ENCODE assay signal across 11 cellular contexts in the genomic region with DNA sequence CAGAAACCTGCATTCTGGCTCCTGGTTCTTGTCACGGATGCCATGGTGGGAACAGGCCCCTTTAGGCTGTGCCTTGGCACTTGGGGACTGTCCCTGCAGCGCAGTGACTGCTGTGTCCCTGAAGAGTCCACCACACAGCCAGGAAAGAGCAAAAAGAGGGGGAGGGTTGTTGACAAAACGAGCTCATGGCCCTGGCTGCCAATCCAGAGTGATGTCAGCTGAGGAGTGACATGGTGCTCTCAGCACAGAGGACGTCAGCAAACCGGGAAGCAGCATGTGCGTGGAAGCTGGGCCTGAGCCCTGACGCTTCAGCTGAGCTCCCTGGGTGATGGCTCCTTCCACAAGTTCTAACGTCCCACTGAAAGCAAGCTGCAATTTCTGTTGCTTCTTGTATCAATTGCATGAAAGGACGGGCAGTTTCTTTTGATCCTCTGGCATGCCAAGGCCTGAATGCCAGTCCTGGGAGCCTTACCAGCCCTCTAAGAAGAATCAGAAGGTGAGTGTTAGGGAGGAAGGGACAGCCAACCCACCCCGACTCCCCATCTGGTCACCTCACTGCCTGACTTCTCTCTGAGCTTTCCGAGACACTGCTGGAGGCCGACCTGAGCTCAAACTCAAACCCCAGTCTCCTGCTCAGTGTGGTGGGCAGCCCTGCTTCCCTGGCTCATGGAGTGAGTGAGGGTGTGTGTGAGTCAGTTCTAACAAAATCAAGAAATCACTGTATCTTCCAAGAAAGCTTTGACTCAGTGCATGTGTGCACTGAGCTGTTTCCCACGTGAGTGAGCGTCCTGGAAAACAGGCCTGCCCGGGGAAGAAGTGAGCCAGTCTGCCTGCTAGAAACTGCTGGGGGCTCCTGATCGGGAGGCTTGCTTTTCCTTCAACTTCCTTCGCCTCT. TPM values are rescaled to one million over a fixed set of nuclear protein-coding genes. Genes with fewer than 3 reads are reported as not detected.
A peak's percentile ranks its signal among the peaks of the same experiment; 100 is the strongest.
DNase-seq lines count a peak whose midpoint lies in the region; ATAC-seq and TF ChIP-seq lines count a peak whose summit lies in the region.
"Had no signal": no experiment of that assay in that cellular context is flagged by ENCODE, and none has a peak within 500 bp of the region (broad histone marks: within the 10 kb centered on the region; RNA-seq: fewer than 3 reads in every experiment).

No MANE protein-coding gene starts in this region.

- DNase-seq in GM04504 (ENCODE audit: low read depth) (peak; percentile 45), RWPE2 (ENCODE audit: low spot score) (no peak), fibroblast of pulmonary artery (ENCODE audit: low read depth) (peak; percentile 31), omental fat pad (ENCODE audit: low spot score) (no peak), LoVo (ENCODE audit: low spot score) (no peak), T-helper 1 cell (no peak)
- no peak for DNase-seq in central memory CD4-positive, alpha-beta T cell
- DNase-seq: activated naive CD8-positive, alpha-beta T cell treated with anti-CD3 and anti-CD28 coated beads, Interleukin-2, amount 10 ng/mL, durations not matched to agents 7 days and 5 days; T-helper 2 cell had no signal

- H3K4me1 ChIP-seq in RWPE2 (ENCODE audit: insufficient read depth, poor library complexity, severe bottlenecking): no peaks in the 10 kb centered on the region

- H3K4me3 ChIP-seq in RWPE2 (ENCODE audit: severe bottlenecking) (no peak overlapping the region), fibroblast of pulmonary artery (replicated peaks; ENCODE audit: low read depth, low read length) (no peak overlapping the region)

- no peaks in the 10 kb centered on the region for H3K36me3 ChIP-seq in RWPE2 (ENCODE audit: low read depth)

- no peaks in the 10 kb centered on the region for H3K27me3 ChIP-seq in RWPE2 (ENCODE audit: insufficient read depth, poor library complexity, severe bottlenecking)

- H3K9me3 ChIP-seq in RWPE2 (ENCODE audit: severe bottlenecking): no peaks in the 10 kb centered on the region

- H3K27ac ChIP-seq in RWPE2 (ENCODE audit: poor library complexity, severe bottlenecking): no peak overlapping the region
- H3K27ac ChIP-seq: KMS-11 had no signal

- no peak for TF ChIP-seq CTCF in RWPE2 (IDR thresholded peaks at IDR 0.05; ENCODE audit: poor library complexity, severe bottlenecking)
- TF ChIP-seq CTCF in fibroblast of pulmonary artery (IDR thresholded peaks at IDR 0.05; ENCODE audit: low read length, missing control alignments): no peak
- no peak for TF ChIP-seq CTCF in omental fat pad (IDR thresholded peaks at IDR 0.05)

- peak; percentile 73 for ATAC-seq in RWPE2 (ENCODE audit: low read depth)
- ATAC-seq in omental fat pad (ENCODE audit: low FRiP score): peak; percentile 79
- ATAC-seq in GM21367 (IDR thresholded peaks at IDR 0.05; ENCODE audit: unreplicated experiment): no peak

RNA-seq across cellular contexts. Expression of a gene that starts 14.7 kb away (rescaled TPM):
- total RNA-seq in omental fat pad: 1 to 10 TPM in 3 of 4 donors, under 1 TPM in 1; 0.82 to 2.1 (median 1.2) TPM
- total RNA-seq: activated naive CD8-positive, alpha-beta T cell treated with anti-CD3 and anti-CD28 coated beads, Interleukin-2, amount 10 ng/mL, durations not matched to agents 7 days and 5 days had no signal

RNA-seq across cellular contexts. Expression of a gene that starts 18.2 kb away (rescaled TPM):
- 1 to 10 TPM in 2 of 4 donors, under 1 TPM in 1, not detected in 1; 0.36 to 1.9 (median 1.5) TPM for total RNA-seq in omental fat pad
- total RNA-seq: activated naive CD8-positive, alpha-beta T cell treated with anti-CD3 and anti-CD28 coated beads, Interleukin-2, amount 10 ng/mL, durations not matched to agents 7 days and 5 days had no signal

Comparison
In these comparisons a context has a peak if more than half of its experiments do, and no peak if none do; other contexts are left out.
1. DNase-seq: peak in GM04504 (single experiment) and fibroblast of pulmonary artery (single experiment); none in RWPE2 (single experiment), omental fat pad (single experiment), LoVo (single experiment), central memory CD4-positive, alpha-beta T cell (single experiment) and T-helper 1 cell (0 of 5).